ENCODE assay signal across 8 cellular contexts in genomic region chr18:70422061-70422965, GRCh38.
DNase-seq lines count a peak whose midpoint lies in the region; ATAC-seq and TF ChIP-seq lines count a peak whose summit lies in the region.

No MANE protein-coding gene starts in this region.

- H3K9me3 ChIP-seq in BLaER1 treated with 17β-estradiol and CSF1 and Interleukin-3, amounts not matched to agents 10 nM and 100 nM (replicated peaks in 1 of 11) = no peaks in the 10 kb centered on the region; a peak in 1 of 22 replicates
- 0 out of 2 replicates have a peak, but pooled peaks cover 6% of the 10 kb centered on the region for H3K9me3 ChIP-seq in MG63
- H3K9me3 ChIP-seq in testis = no peaks in the 10 kb centered on the region

- ATAC-seq in HG02840 (IDR thresholded peaks at IDR 0.05; ENCODE audit: low FRiP score, unreplicated experiment) = no peak
- no peak for ATAC-seq in HG02798 (IDR thresholded peaks at IDR 0.05; ENCODE audit: poor library complexity, unreplicated experiment)
- no peak for ATAC-seq in GM21576 (IDR thresholded peaks at IDR 0.05; ENCODE audit: unreplicated experiment)

- no peaks in the 10 kb centered on the region for H3K36me3 ChIP-seq in BLaER1 treated with 17β-estradiol and CSF1 and Interleukin-3, amounts not matched to agents 10 nM and 100 nM
- H3K36me3 ChIP-seq in MG63 (no peaks in the 10 kb centered on the region), testis (ENCODE audit: low read depth, missing control alignments) (no peaks in the 10 kb centered on the region)

- TF ChIP-seq CTCF in testis (IDR thresholded peaks at IDR 0.05) = no peak

- intact Hi-C loops in testis (cut with DNase I; ENCODE audit: low total_unique reads) = no loop called here

- peak overlapping the region in 10 of 11 experiments; percentile 52 to 96 (median 84); a peak in 20 of 22 replicates for H3K27ac ChIP-seq in BLaER1 treated with 17β-estradiol and CSF1 and Interleukin-3, amounts not matched to agents 10 nM and 100 nM
- no peak overlapping the region for H3K27ac ChIP-seq in testis

- peaks cover 30 to 70% (median 58%) of the 10 kb centered on the region in 10 experiments for H3K4me1 ChIP-seq in BLaER1 treated with 17β-estradiol and CSF1 and Interleukin-3, amounts not matched to agents 10 nM and 100 nM
- H3K4me1 ChIP-seq in testis = peaks cover 3% of the 10 kb centered on the region

- peak overlapping the region in 2 of 10 experiments; percentile 5 to 13; a peak in 2 of 20 replicates for H3K4me3 ChIP-seq in BLaER1 treated with 17β-estradiol and CSF1 and Interleukin-3, amounts not matched to agents 10 nM and 100 nM
- H3K4me3 ChIP-seq in MG63 (no peak overlapping the region), testis (no peak overlapping the region)

- H3K4me2 ChIP-seq in BLaER1 treated with 17β-estradiol and CSF1 and Interleukin-3, amounts not matched to agents 10 nM and 100 nM = peak overlapping the region; percentile 60 to 93 (median 80)

- peak overlapping the region in 9 of 11 experiments; percentile 39 to 80 (median 67); a peak in 16 of 22 replicates for H3K9ac ChIP-seq in BLaER1 treated with 17β-estradiol and CSF1 and Interleukin-3, amounts not matched to agents 10 nM and 100 nM

- no peaks in the 10 kb centered on the region for H4K20me1 ChIP-seq in BLaER1 treated with 17β-estradiol and CSF1 and Interleukin-3, amounts not matched to agents 10 nM and 100 nM

- no peaks in the 10 kb centered on the region for H3K27me3 ChIP-seq in BLaER1 treated with 17β-estradiol and CSF1 and Interleukin-3, amounts not matched to agents 10 nM and 100 nM
- H3K27me3 ChIP-seq in MG63 = no peaks in the 10 kb centered on the region
- no peaks in the 10 kb centered on the region for H3K27me3 ChIP-seq in testis

- DNase-seq in MG63 (peak; percentile 90), amniotic epithelial cell (ENCODE audit: low read depth) (peak; percentile 98), iris pigment epithelial cell (ENCODE audit: low read depth) (peak; percentile 98), testis (peak; percentile 36)

- WGBS in testis, 2 donors = 37 to 64% methylated on average over 3 of the region's 3 CpGs

- no peak for TF ChIP-seq POLR2A in testis (IDR thresholded peaks at IDR 0.05)

Comparison
In these comparisons a context has a peak if more than half of its experiments do, and no peak if none do; other contexts are left out.
1. H3K27ac ChIP-seq: peak in BLaER1 treated with 17β-estradiol and CSF1 and Interleukin-3, amounts not matched to agents 10 nM and 100 nM (10 of 11); none in testis (0 of 2).
2. DNase-seq: peak in every context shown above with its lines; median percentile 98 in amniotic epithelial cell; 98 in iris pigment epithelial cell; 90 in MG63; 36 in testis.